8 cellular contexts compared by ENCODE assay signal in the genomic region with DNA sequence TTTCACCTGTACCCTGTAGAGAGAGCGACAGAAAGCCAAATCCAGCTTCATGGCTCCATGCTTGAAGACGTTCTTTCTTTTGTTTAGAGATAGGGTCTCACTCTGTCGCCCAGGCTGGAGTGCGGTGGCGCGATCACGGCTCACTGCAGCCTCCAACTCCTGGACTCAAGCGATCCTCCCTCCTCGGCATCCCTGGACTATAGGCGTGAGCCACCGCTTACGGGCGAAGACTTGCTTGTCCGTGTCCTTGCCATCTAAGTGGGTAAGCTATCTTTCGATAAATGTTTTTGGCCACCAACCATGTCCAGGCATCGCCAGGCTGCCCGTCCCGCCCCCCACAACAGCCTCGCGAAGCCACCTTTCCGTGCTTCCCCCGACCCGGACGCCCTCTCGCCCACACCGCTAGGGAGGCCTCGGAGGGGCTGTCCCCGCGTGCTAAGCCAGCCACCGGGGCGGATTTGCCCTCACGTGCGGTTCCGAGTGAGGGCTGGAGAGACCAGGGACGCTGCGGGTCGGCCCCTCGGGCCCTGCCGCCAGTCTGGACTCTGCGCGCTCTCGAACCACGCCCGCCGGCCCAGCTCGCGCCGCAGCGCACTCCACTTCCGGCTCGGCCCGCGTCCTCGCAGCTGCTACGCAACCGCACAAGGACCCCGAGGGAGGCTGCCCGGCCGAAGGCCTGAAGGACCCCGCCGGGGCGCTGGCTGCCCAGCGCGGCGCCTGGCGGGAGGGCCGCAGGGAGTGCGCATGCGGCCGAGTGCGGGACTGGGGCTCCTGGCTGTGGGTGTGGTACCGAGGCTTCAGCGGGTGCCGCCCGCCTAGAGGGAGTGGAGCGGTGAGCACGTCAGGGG. TPM values are rescaled to one million over a fixed set of nuclear protein-coding genes. Genes with fewer than 3 reads are reported as not detected.
DNase-seq lines count a peak whose midpoint lies in the region; ATAC-seq, FAIRE-seq and TF ChIP-seq lines count a peak whose summit lies in the region.
"Not testable (repeated sequence)": the region's sequence is repeated elsewhere in the genome, so short reads cannot be mapped to it uniquely, and the experiment has no call there.

TSS of gene RABL2B (minus strand) at position 604 of the 848 bp plus-strand sequence. CDS start 1,342 bp downstream, outside the sequence.

- not testable (repeated sequence) for H3K9me3 ChIP-seq in kidney (ENCODE audit: control insufficient read depth in 1 of 2, low read length in 2 of 2)

- H3K4me1 ChIP-seq in kidney (ENCODE audit: control insufficient read depth in 1 of 2, insufficient read depth in 1 of 2, low read depth in 1 of 2, low read length in 2 of 2): not testable (repeated sequence)

- peak within 1 kb of the TSS; percentile 59 to 70 for H3K4me3 ChIP-seq in kidney (ENCODE audit: low read length in 2 of 2)

- not testable (repeated sequence) for TF ChIP-seq CTCF in kidney (IDR thresholded peaks at IDR 0.05; ENCODE audit: borderline replicate concordance, extremely low read depth, insufficient read depth)

- peak; percentile 64 to 77 for DNase-seq in AML-193 (lab: John Stamatoyannopoulos, UW)
- DNase-seq in NCI-H510A (lab: John Stamatoyannopoulos, UW): peak; percentile 51
- peak; percentile 78 to 79 for DNase-seq in activated CD4-positive, alpha-beta T cell treated with anti-CD3 and anti-CD28 coated beads for 24 hours (ENCODE audit: low read depth in 2 of 2)
- peak; percentile 86 for DNase-seq in cerebellum (ENCODE audit: low spot score)
- DNase-seq in kidney: peak; percentile 96
- DNase-seq in stimulated activated CD4-positive, alpha-beta T cell treated with anti-CD3 and anti-CD28 coated beads, Interleukin-12 subunit alpha, Interleukin-12 subunit beta, amount 100 ng/mL, for 48 hours (ENCODE audit: low read depth in 2 of 3, low spot score in 1 of 3): peak; percentile 79 to 90 (median 81)

- H3K36me3 ChIP-seq in kidney (ENCODE audit: control insufficient read depth in 1 of 2, insufficient read depth in 2 of 2, low read length in 2 of 2): not testable (repeated sequence)

- FAIRE-seq in kidney (lab: Jason Lieb, UNC): not testable (repeated sequence)

- peak; percentile 96 for ATAC-seq in GM19043 (IDR thresholded peaks at IDR 0.05; ENCODE audit: low read depth, unreplicated experiment)
- peak; percentile 97 for ATAC-seq in HG03280 (IDR thresholded peaks at IDR 0.05; ENCODE audit: unreplicated experiment)

- intact Hi-C loops in kidney (cut with DNase I): not testable (repeated sequence)

- not testable (repeated sequence) for H3K9ac ChIP-seq in kidney (ENCODE audit: low read length in 2 of 2)

- not testable (repeated sequence) for H3K27ac ChIP-seq in kidney (ENCODE audit: low read depth in 2 of 2, low read length in 2 of 2)

RNA-seq across cellular contexts. Expression of gene RABL2B, which starts in this region (rescaled TPM):
- total RNA-seq in cerebellum (20.0 TPM), kidney (43.5 TPM)
- 26.2 TPM for polyA plus RNA-seq in kidney (ENCODE audit: insufficient read depth, low read depth, low replicate concordance)
